ENCODE assay signal across 10 cellular contexts in the genomic region with DNA sequence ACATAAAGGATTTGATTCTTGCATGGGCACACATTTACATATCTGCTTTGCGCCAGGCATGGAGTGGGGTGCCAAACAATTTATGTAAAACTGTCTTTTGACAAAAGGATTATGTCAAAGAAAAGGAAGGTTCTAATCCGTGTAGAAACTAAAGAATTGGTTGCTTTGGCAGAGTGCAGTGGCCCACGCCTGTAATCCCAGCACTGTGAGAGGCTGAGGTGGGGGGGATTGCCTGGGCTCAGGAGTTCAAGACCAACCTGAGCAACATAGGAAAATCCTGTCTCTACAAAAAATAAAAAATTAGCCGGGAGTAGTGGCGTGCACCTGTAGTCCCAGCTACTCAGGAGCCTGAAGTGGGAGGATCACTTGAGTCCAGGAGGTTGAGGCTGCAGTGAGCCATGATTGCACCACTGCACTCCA. TPM values are rescaled to one million over a fixed set of nuclear protein-coding genes. Genes with fewer than 3 reads are reported as not detected.
DNase-seq lines count a peak whose midpoint lies in the region; ATAC-seq and TF ChIP-seq lines count a peak whose summit lies in the region.
"Had no signal": no experiment of that assay in that cellular context is flagged by ENCODE, and none has a peak within 500 bp of the region (broad histone marks: within the 10 kb centered on the region; RNA-seq: fewer than 3 reads in every experiment).

No MANE protein-coding gene starts in this region.

- no peak overlapping the region for H3K27ac ChIP-seq in KMS-11
- peak overlapping the region; percentile 92 for H3K27ac ChIP-seq in naive thymus-derived CD4-positive, alpha-beta T cell (ENCODE audit: low read depth, low read length)

- DNase-seq in BE2C (no peak), choroid plexus epithelial cell (ENCODE audit: low read depth) (no peak), DMS53 (lab: John Stamatoyannopoulos, UW) (no peak), dedifferentiated amniotic fluid mesenchymal stem cell (ENCODE audit: extremely low spot score) (no peak)
- DNase-seq in naive thymus-derived CD4-positive, alpha-beta T cell = no peak
- DNase-seq: hippocampal formation, NCI-H748 treated with DMSO at 0.1 percent for 48 hours had no signal

- no peaks in the 10 kb centered on the region for H4K20me1 ChIP-seq in KMS-11 (ENCODE audit: insufficient read depth)

- peaks cover 5 to 34% (median 15%) of the 10 kb centered on the region in 5 donors for H3K36me3 Mint-ChIP-seq in naive thymus-derived CD4-positive, alpha-beta T cell

- H3K27ac Mint-ChIP-seq in naive thymus-derived CD4-positive, alpha-beta T cell = peak overlapping the region; percentile 96 to 99 (median 99)

- H3K4me1 ChIP-seq in BE2C (no peaks in the 10 kb centered on the region), KMS-11 (ENCODE audit: low read depth, poor library complexity, severe bottlenecking) (peaks cover 10% of the 10 kb centered on the region)
- peaks cover 35 to 59% of the 10 kb centered on the region in 2 donors for H3K4me1 ChIP-seq in naive thymus-derived CD4-positive, alpha-beta T cell (ENCODE audit: control insufficient read depth in 2 of 2, insufficient read depth in 2 of 2, low read length in 2 of 2)

- H3K4me2 ChIP-seq in KMS-11 = peak overlapping the region; percentile 80

- no peak for ATAC-seq in naive thymus-derived CD4-positive, alpha-beta T cell
- ATAC-seq in HG03520 (IDR thresholded peaks at IDR 0.05; ENCODE audit: unreplicated experiment) (no peak), GM19023 (IDR thresholded peaks at IDR 0.05; ENCODE audit: unreplicated experiment) (no peak)

- no peaks in the 10 kb centered on the region for H3K27me3 Mint-ChIP-seq in naive thymus-derived CD4-positive, alpha-beta T cell

- peak overlapping the region; percentile 86 to 99 (median 96) for H3K4me3 Mint-ChIP-seq in naive thymus-derived CD4-positive, alpha-beta T cell

- H3K9me3 ChIP-seq in BE2C = no peaks in the 10 kb centered on the region
- H3K9me3 ChIP-seq in naive thymus-derived CD4-positive, alpha-beta T cell (ENCODE audit: control insufficient read depth in 2 of 3, low read length in 3 of 3) = peaks cover 0 to 2% (median 0%) of the 10 kb centered on the region in 3 experiments

- peaks cover 24 to 84% (median 64%) of the 10 kb centered on the region in 7 donors for H3K4me1 Mint-ChIP-seq in naive thymus-derived CD4-positive, alpha-beta T cell

- POLR2A ChIA-PET in naive thymus-derived CD4-positive, alpha-beta T cell (lab: Charles Lee) = interaction anchor here (0.7 to 13.6 kb wide), 8 partner anchors 8 to 568 kb away, joined by 3 to 150 read pairs (median 6); a partner anchor contains a TSS

- intact Hi-C loops in naive thymus-derived CD4-positive, alpha-beta T cell (cut with micrococcal nuclease) = loop anchor here (1.0 to 10.0 kb wide), 8 partner anchors 8 to 782 kb away; a partner anchor contains a TSS

- H3K36me3 ChIP-seq in BE2C = peaks cover 12% of the 10 kb centered on the region
- H3K36me3 ChIP-seq in KMS-11 (ENCODE audit: insufficient read depth) = no peaks in the 10 kb centered on the region
- peaks cover 0 to 33% (median 7%) of the 10 kb centered on the region in 3 experiments for H3K36me3 ChIP-seq in naive thymus-derived CD4-positive, alpha-beta T cell (ENCODE audit: control insufficient read depth in 2 of 3, insufficient read depth in 3 of 3, low read length in 3 of 3)

- peaks cover 34% of the 10 kb centered on the region; the same call in 1 of the 2 replicates for H3K79me2 ChIP-seq in KMS-11 (ENCODE audit: insufficient read depth, low read depth)

- H3K4me3 ChIP-seq in BE2C (ENCODE audit: low read depth, low read length) (peak overlapping the region; percentile 84), KMS-11 (IDR thresholded peaks at IDR 0.05; ENCODE audit: insufficient read depth, low read depth, low read length) (no peak overlapping the region), choroid plexus epithelial cell (ENCODE audit: low read depth, low read length) (peak overlapping the region; percentile 96)
- peak overlapping the region; percentile 89 for H3K4me3 ChIP-seq in naive thymus-derived CD4-positive, alpha-beta T cell (ENCODE audit: low read length)

- H3K27me3 ChIP-seq in BE2C (no peaks in the 10 kb centered on the region), KMS-11 (ENCODE audit: insufficient read depth, low read depth) (no peaks in the 10 kb centered on the region)
- no peaks in the 10 kb centered on the region for H3K27me3 ChIP-seq in naive thymus-derived CD4-positive, alpha-beta T cell (ENCODE audit: control insufficient read depth in 2 of 2, insufficient read depth in 2 of 2, low read length in 2 of 2)

- peaks cover 0 to 1% (median 0%) of the 10 kb centered on the region in 11 donors for H3K9me3 Mint-ChIP-seq in naive thymus-derived CD4-positive, alpha-beta T cell

- H3K9ac ChIP-seq in KMS-11 = peak overlapping the region; percentile 85; the same call in 1 of the 2 replicates

- TF ChIP-seq CTCF in BE2C (IDR thresholded peaks at IDR 0.05; ENCODE audit: low read depth, low read length) (no peak), KMS-11 (conservative IDR thresholded peaks at IDR 0.05; ENCODE audit: low read depth, low read length) (no peak), choroid plexus epithelial cell (conservative IDR thresholded peaks at IDR 0.05; ENCODE audit: low read depth, low read length) (no peak)

- peak overlapping the region; percentile 88; the same call in 1 of the 2 replicates for H2AFZ ChIP-seq in KMS-11 (ENCODE audit: low read depth)

- CTCF ChIA-PET in naive thymus-derived CD4-positive, alpha-beta T cell (lab: Charles Lee) = interaction anchor here (0.7 kb wide), 1 partner anchor 600 kb away, joined by 3 read pairs; no protein-coding TSS in a partner anchor

RNA-seq across cellular contexts. Expression of a gene that starts 1.1 kb away (rescaled TPM):
- polyA plus RNA-seq in BE2C (2012; ENCODE audit: insufficient read depth, insufficient read length, low read depth) = 117 TPM
- total RNA-seq in naive thymus-derived CD4-positive, alpha-beta T cell = 100 to 1,000 TPM in 2 of 5 experiments, 10 to 100 TPM in 3; 45.3 to 214 (median 91.8) TPM
- polyA plus RNA-seq in naive thymus-derived CD4-positive, alpha-beta T cell = 10 to 100 TPM; 73.1 to 82.3 TPM

RNA-seq across cellular contexts. Expression of a gene that starts 46.1 kb away (rescaled TPM):
- 4.1 TPM for polyA plus RNA-seq in BE2C (2012; ENCODE audit: insufficient read depth, insufficient read length, low read depth)
- total RNA-seq in naive thymus-derived CD4-positive, alpha-beta T cell = 100 to 1,000 TPM in 3 of 5 experiments, 10 to 100 TPM in 2; 72.0 to 160 (median 127) TPM
- polyA plus RNA-seq in naive thymus-derived CD4-positive, alpha-beta T cell = 10 to 100 TPM; 15.0 to 25.3 TPM

RNA-seq across cellular contexts. Expression of a gene that starts 47.1 kb away (rescaled TPM):
- polyA plus RNA-seq in BE2C (2012; ENCODE audit: insufficient read depth, insufficient read length, low read depth) = 185 TPM
- total RNA-seq in naive thymus-derived CD4-positive, alpha-beta T cell = 100 to 1,000 TPM in 1 of 5 experiments, 10 to 100 TPM in 4; 39.2 to 105 (median 55.3) TPM
- 100 to 1,000 TPM; 110 to 122 TPM for polyA plus RNA-seq in naive thymus-derived CD4-positive, alpha-beta T cell
